Comparison of ENCODE assay signal across 11 cellular contexts in the genomic region with DNA sequence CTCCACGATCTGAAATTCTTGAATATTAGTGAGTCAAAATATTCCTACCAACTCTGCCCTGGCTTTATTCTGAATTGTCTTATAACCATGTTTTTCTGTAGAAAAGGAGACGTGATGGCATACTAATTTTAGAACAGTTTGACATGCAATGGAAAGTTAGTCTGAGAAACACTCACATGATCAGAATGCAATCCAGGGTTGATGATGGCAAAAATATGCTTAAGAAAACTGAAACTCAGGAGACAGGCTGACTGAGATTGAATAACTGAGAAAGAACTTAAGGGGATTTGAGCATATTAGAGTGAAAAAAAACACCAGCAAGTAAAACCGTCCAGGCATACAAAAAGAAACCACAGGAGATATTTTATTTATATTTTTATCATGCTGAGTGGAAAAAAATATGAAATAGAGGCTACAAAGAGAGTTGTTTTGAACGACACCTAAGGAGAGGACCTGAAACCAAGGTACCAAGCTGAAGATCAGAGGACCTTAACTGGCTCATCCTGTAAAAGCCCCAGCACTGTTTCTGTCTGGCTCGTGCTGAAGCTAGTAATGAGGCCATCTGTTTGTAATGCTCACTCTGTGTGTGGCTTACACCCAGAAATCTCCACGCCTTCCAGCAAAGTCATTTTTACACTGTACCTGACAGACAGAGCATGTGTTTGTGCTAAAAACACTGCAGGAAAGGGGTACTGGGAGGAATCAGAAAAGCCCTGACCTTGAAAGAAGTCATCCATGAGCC.
DNase-seq lines count a peak whose midpoint lies in the region; ATAC-seq and TF ChIP-seq lines count a peak whose summit lies in the region.
"Had no signal": no experiment of that assay in that cellular context is flagged by ENCODE, and none has a peak within 500 bp of the region (broad histone marks: within the 10 kb centered on the region; RNA-seq: fewer than 3 reads in every experiment).

No MANE protein-coding gene starts in this region.

- POLR2A ChIA-PET in GM10248 (lab: Yijun Ruan, JAX) = no interaction called here

- no peaks in the 10 kb centered on the region for H3K36me3 ChIP-seq in stomach smooth muscle (ENCODE audit: control insufficient read depth in 2 of 2, insufficient read depth in 2 of 2, low read length in 2 of 2)

- CTCF ChIA-PET in GM10248 (lab: Yijun Ruan, JAX) = interaction anchor here (0.9 kb wide), 1 partner anchor 11 kb away, joined by 3 read pairs; no protein-coding TSS in a partner anchor

- peak; percentile 48 for ATAC-seq in GM18909 (IDR thresholded peaks at IDR 0.05; ENCODE audit: poor library complexity, unreplicated experiment)
- no peak for ATAC-seq in GM18907 (IDR thresholded peaks at IDR 0.05; ENCODE audit: unreplicated experiment)

- H3K4me3 ChIP-seq in stomach smooth muscle (ENCODE audit: low read length in 2 of 2) = peak overlapping the region in 1 of 2 donors; percentile 5

- no peaks in the 10 kb centered on the region for H3K9me3 ChIP-seq in stomach smooth muscle (ENCODE audit: control insufficient read depth in 2 of 2, low read length in 2 of 2)

- H3K4me1 ChIP-seq in stomach smooth muscle (ENCODE audit: control insufficient read depth, insufficient read depth, low read length) = peaks cover 2% of the 10 kb centered on the region

- peak; percentile 56 for DNase-seq in astrocyte of the hippocampus (ENCODE audit: low read depth, low spot score)
- DNase-seq in hepatic stellate cell (ENCODE audit: low spot score) = peak; percentile 21
- no peak for DNase-seq in GM10248 (ENCODE audit: extremely low spot score)
- DNase-seq in SKM-1 (lab: John Stamatoyannopoulos, UW; ENCODE audit: unreplicated experiment) = no peak
- DNase-seq in SIG-M5 (lab: John Stamatoyannopoulos, UW) = no peak
- DNase-seq: activated CD4-positive, alpha-beta T cell treated with anti-CD3 and anti-CD28 coated beads for 4 hours; KBM-7; nucleus accumbens had no signal

- no peaks in the 10 kb centered on the region for H3K27me3 ChIP-seq in stomach smooth muscle (ENCODE audit: control insufficient read depth in 1 of 2, insufficient read depth in 2 of 2, low read length in 2 of 2)

- no peak for TF ChIP-seq CTCF in GM10248 (IDR thresholded peaks at IDR 0.05; ENCODE audit: control extremely low read depth, extremely low read depth, low read depth, missing control alignments)

- H3K9ac ChIP-seq in stomach smooth muscle (ENCODE audit: low read length in 2 of 2) = no peak overlapping the region

- peak overlapping the region; percentile 0 for H3K27ac ChIP-seq in stomach smooth muscle (ENCODE audit: low read length)

Comparison
In these comparisons a context has a peak if more than half of its experiments do, and no peak if none do; other contexts are left out.
1. DNase-seq: peak in astrocyte of the hippocampus (single experiment) and hepatic stellate cell (single experiment); none in GM10248 (single experiment), SKM-1 (single experiment) and SIG-M5 (single experiment).